ENCODE assay signal across 16 cellular contexts in genomic region chr3:120047686-120048085, GRCh38. TPM values are rescaled to one million over a fixed set of nuclear protein-coding genes. Genes with fewer than 3 reads are reported as not detected.
DNase-seq lines count a peak whose midpoint lies in the region; ATAC-seq, FAIRE-seq and TF ChIP-seq lines count a peak whose summit lies in the region.
"Had no signal": no experiment of that assay in that cellular context is flagged by ENCODE, and none has a peak within 500 bp of the region (broad histone marks: within the 10 kb centered on the region; RNA-seq: fewer than 3 reads in every experiment).

No MANE protein-coding gene starts in this region.

- ATAC-seq in natural killer cell, result no peak
- ATAC-seq in natural killer cell treated with Interleukin-12 subunit alpha and Interleukin-12 subunit beta and Interleukin-15 and Interleukin-18, amount 100 ng/mL, for 72 hours, result no peak
- ATAC-seq in HG03460 (IDR thresholded peaks at IDR 0.05; ENCODE audit: unreplicated experiment), result no peak

- H3K27me3 Mint-ChIP-seq in natural killer cell (ENCODE audit: low read depth in 2 of 2) (no peaks in the 10 kb centered on the region), progenitor cell of endocrine pancreas (no peaks in the 10 kb centered on the region)
- no peaks in the 10 kb centered on the region for H3K27me3 Mint-ChIP-seq in natural killer cell treated with Interleukin-12 subunit alpha and Interleukin-12 subunit beta and Interleukin-15 and Interleukin-18, amount 100 ng/mL, for 72 hours
- H3K27me3 Mint-ChIP-seq: CD8-positive, alpha-beta memory T cell had no signal

- TF ChIP-seq CTCF in natural killer cell (IDR thresholded peaks at IDR 0.05) (no peak), D721Med (IDR thresholded peaks at IDR 0.05; ENCODE audit: insufficient read depth, missing control alignments) (no peak), progenitor cell of endocrine pancreas (IDR thresholded peaks at IDR 0.05; ENCODE audit: unreplicated experiment) (no peak)

- intact Hi-C loops in natural killer cell (cut with micrococcal nuclease), result no loop called here

- H3K9me3 Mint-ChIP-seq in natural killer cell, result peaks cover 6 to 8% of the 10 kb centered on the region in 2 donors
- peaks cover 17% of the 10 kb centered on the region for H3K9me3 Mint-ChIP-seq in natural killer cell treated with Interleukin-12 subunit alpha and Interleukin-12 subunit beta and Interleukin-15 and Interleukin-18, amount 100 ng/mL, for 72 hours
- H3K9me3 Mint-ChIP-seq in progenitor cell of endocrine pancreas (ENCODE audit: low read depth), result peaks cover 34% of the 10 kb centered on the region

- H3K4me1 Mint-ChIP-seq in natural killer cell (peaks cover 75 to 82% of the 10 kb centered on the region in 2 donors), progenitor cell of endocrine pancreas (ENCODE audit: low read depth) (peaks cover 16% of the 10 kb centered on the region)
- peaks cover 62 to 74% of the 10 kb centered on the region in 2 donors for H3K4me1 Mint-ChIP-seq in natural killer cell treated with Interleukin-12 subunit alpha and Interleukin-12 subunit beta and Interleukin-15 and Interleukin-18, amount 100 ng/mL, for 72 hours (ENCODE audit: low read depth in 2 of 2)

- peak overlapping the region; percentile 21 to 22 for H3K27ac Mint-ChIP-seq in natural killer cell
- H3K27ac Mint-ChIP-seq in natural killer cell treated with Interleukin-12 subunit alpha and Interleukin-12 subunit beta and Interleukin-15 and Interleukin-18, amount 100 ng/mL, for 72 hours, result no peak overlapping the region
- H3K27ac Mint-ChIP-seq in progenitor cell of endocrine pancreas, result peak overlapping the region; percentile 50

- H3K4me3 Mint-ChIP-seq in natural killer cell (peak overlapping the region; percentile 37), progenitor cell of endocrine pancreas (ENCODE audit: low read depth) (no peak overlapping the region)
- no peak overlapping the region for H3K4me3 Mint-ChIP-seq in natural killer cell treated with Interleukin-12 subunit alpha and Interleukin-12 subunit beta and Interleukin-15 and Interleukin-18, amount 100 ng/mL, for 72 hours
- H3K4me3 Mint-ChIP-seq: CD8-positive, alpha-beta memory T cell had no signal

- peak; percentile 35 for FAIRE-seq in D721Med (lab: Jason Lieb, UNC)
- FAIRE-seq: G401.6, GM12892, H1 had no signal

- H3K36me3 Mint-ChIP-seq in natural killer cell, result peaks cover 10% of the 10 kb centered on the region
- peaks cover 21% of the 10 kb centered on the region for H3K36me3 Mint-ChIP-seq in natural killer cell treated with Interleukin-12 subunit alpha and Interleukin-12 subunit beta and Interleukin-15 and Interleukin-18, amount 100 ng/mL, for 72 hours
- peaks cover 46% of the 10 kb centered on the region for H3K36me3 Mint-ChIP-seq in progenitor cell of endocrine pancreas (ENCODE audit: insufficient read depth)

- DNase-seq in natural killer cell (no peak), D721Med (ENCODE audit: insufficient read length, low spot score) (no peak), progenitor cell of endocrine pancreas (ENCODE audit: low spot score, unreplicated experiment) (no peak), activated gamma-delta T cell treated with Interleukin-2 at 50 U/mL for 16 hours (no peak)
- no peak for DNase-seq in natural killer cell treated with Interleukin-12 subunit alpha and Interleukin-12 subunit beta and Interleukin-15 and Interleukin-18, amount 100 ng/mL, for 72 hours (ENCODE audit: low spot score)
- DNase-seq: 8988T; C1 segment of cervical spinal cord; CD8-positive, alpha-beta memory T cell; DMS153; DND-41; H7; HCEC 1CT had no signal

RNA-seq across cellular contexts. Expression of gene GSK3B, which starts 46.6 kb away (rescaled TPM):
- total RNA-seq in natural killer cell, result 10 to 100 TPM; 61.3 to 67.0 (median 62.7) TPM
- total RNA-seq in natural killer cell treated with Interleukin-12 subunit alpha and Interleukin-12 subunit beta and Interleukin-15 and Interleukin-18, amount 100 ng/mL, for 72 hours, result 10 to 100 TPM; 43.9 to 44.3 TPM
- 80.0 and 81.3 TPM in 2 replicates for total RNA-seq in progenitor cell of endocrine pancreas

Comparison
In these comparisons a context has a peak if more than half of its experiments do, and no peak if none do; other contexts are left out.
1. H3K27ac Mint-ChIP-seq: peak in natural killer cell (2 of 2) and progenitor cell of endocrine pancreas (single experiment); none in natural killer cell treated with Interleukin-12 subunit alpha and Interleukin-12 subunit beta and Interleukin-15 and Interleukin-18, amount 100 ng/mL, for 72 hours (0 of 2).